In genomic region chr19:55046975-55047622, GRCh38 we compare ENCODE assay signal across 22 cellular contexts. TPM values are rescaled to one million over a fixed set of nuclear protein-coding genes. Genes with fewer than 3 reads are reported as not detected.
"Had no signal": no experiment of that assay in that cellular context is flagged by ENCODE, and none has a peak within 500 bp of the region (broad histone marks: within the 10 kb centered on the region; RNA-seq: fewer than 3 reads in every experiment).

No MANE protein-coding gene starts in this region.

- H3K4me2 ChIP-seq: KMS-11 had no signal

- H3K9ac ChIP-seq: KMS-11 had no signal

- H3K9me3 ChIP-seq: SJSA1 had no signal

- H3K27me3 ChIP-seq: SJSA1 had no signal

- ATAC-seq: T-cell had no signal

- H3K27ac Mint-ChIP-seq: T-cell had no signal

- H3K4me3 ChIP-seq: SJSA1, SK-N-MC had no signal

- H3K4me3 Mint-ChIP-seq: T-cell had no signal

- H3K27ac ChIP-seq: KMS-11, SJSA1, SK-N-MC had no signal

- H3K9me3 Mint-ChIP-seq: T-cell had no signal

- H3K27me3 Mint-ChIP-seq: T-cell had no signal

- H3K4me1 ChIP-seq: SJSA1 had no signal

- DNase-seq: Kasumi-1, MM.1S, NCI-H1092 treated with DMSO at 0.1 percent for 48 hours, NCI-H1436, NCI-H187, NCI-H2029, NCI-H2081 treated with DMSO at 0.1 percent for 48 hours, NCI-H2171, NCI-H226, NCI-H446, NCI-H510A, NCI-H524 treated with DMSO at 0.1 percent for 48 hours, NCI-H69, NCI-H774, Right ventricle myocardium superior, RPMI8226, SIG-M5, T-cell had no signal

RNA-seq across cellular contexts. Expression of gene GP6, which starts 9.0 kb away (rescaled TPM):
- total RNA-seq: M059J, SJSA1 had no signal
